In genomic region chr21:45224189-45224938, GRCh38 we compare ENCODE assay signal across 12 cellular contexts.
DNase-seq lines count a peak whose midpoint lies in the region; ATAC-seq, FAIRE-seq and TF ChIP-seq lines count a peak whose summit lies in the region.
"Had no signal": no experiment of that assay in that cellular context is flagged by ENCODE, and none has a peak within 500 bp of the region (broad histone marks: within the 10 kb centered on the region; RNA-seq: fewer than 3 reads in every experiment).

No MANE protein-coding gene starts in this region.

- DNase-seq in ELR (ENCODE audit: low read depth): peak; percentile 50
- DNase-seq in T-cell: peak in 32 of 34 experiments; percentile 20 to 74 (median 56)
- peak; percentile 26 for DNase-seq in activated T-helper 9 cell treated with anti-CD3 and anti-CD28 coated beads, Interleukin-2, amount 50 U/mL, for 16 hours (ENCODE audit: low read depth)
- peak in 4 of 9 donors; percentile 10 to 37 (median 16) for DNase-seq in naive thymus-derived CD4-positive, alpha-beta T cell
- DNase-seq in dermis blood vessel endothelial cell: no peak
- DNase-seq in UCSD-AML1 (lab: John Stamatoyannopoulos, UW; ENCODE audit: unreplicated experiment): no peak
- DNase-seq in GM12891 (ENCODE audit: insufficient read length, low spot score): no peak
- DNase-seq: NCI-H2029 treated with DMSO at 0.1 percent for 48 hours had no signal

- peaks cover 0 to 41% (median 8%) of the 10 kb centered on the region in 3 experiments for H3K36me3 ChIP-seq in naive thymus-derived CD4-positive, alpha-beta T cell (ENCODE audit: control insufficient read depth in 2 of 3, insufficient read depth in 3 of 3, low read length in 3 of 3)

- intact Hi-C loops in naive thymus-derived CD4-positive, alpha-beta T cell (cut with micrococcal nuclease): no loop called here

- no peaks in the 10 kb centered on the region for H3K9me3 ChIP-seq in naive thymus-derived CD4-positive, alpha-beta T cell (ENCODE audit: control insufficient read depth in 2 of 3, low read length in 3 of 3)
- H3K9me3 ChIP-seq: tibial nerve had no signal

- H3K27ac Mint-ChIP-seq in T-cell: peak overlapping the region; percentile 85 to 91
- H3K27ac Mint-ChIP-seq in naive thymus-derived CD4-positive, alpha-beta T cell: peak overlapping the region in 6 of 9 donors; percentile 45 to 85 (median 65)

- FAIRE-seq in GM12891 (lab: Jason Lieb, UNC): no peak

- H3K27ac ChIP-seq in naive thymus-derived CD4-positive, alpha-beta T cell (ENCODE audit: low read depth, low read length): no peak overlapping the region
- H3K27ac ChIP-seq: epithelial cell of prostate, SK-N-MC, tibial nerve had no signal

- no peak overlapping the region for H3K4me3 ChIP-seq in naive thymus-derived CD4-positive, alpha-beta T cell (ENCODE audit: low read length)
- H3K4me3 ChIP-seq: SK-N-MC, tibial nerve had no signal

- H3K27me3 Mint-ChIP-seq in T-cell: no peaks in the 10 kb centered on the region
- no peaks in the 10 kb centered on the region for H3K27me3 Mint-ChIP-seq in naive thymus-derived CD4-positive, alpha-beta T cell

- TF ChIP-seq POLR2A in GM12891 (IDR thresholded peaks at IDR 0.05; ENCODE audit: low read depth, low read length): no peak

- H3K4me1 Mint-ChIP-seq in T-cell: peaks cover 26 to 52% (median 46%) of the 10 kb centered on the region in 3 donors
- H3K4me1 Mint-ChIP-seq in naive thymus-derived CD4-positive, alpha-beta T cell: peaks cover 7 to 49% (median 26%) of the 10 kb centered on the region in 7 donors

- POLR2A ChIA-PET in T-cell (lab: Charles Lee): interaction anchor here in 1 of 2 donors (0.6 kb wide), 1 partner anchor 87 kb away, joined by 3 read pairs; no protein-coding TSS in a partner anchor
- POLR2A ChIA-PET in naive thymus-derived CD4-positive, alpha-beta T cell (lab: Charles Lee): interaction anchor here (1.3 kb wide), 1 partner anchor 10 kb away, joined by 4 read pairs; no protein-coding TSS in a partner anchor

- peaks cover 15% of the 10 kb centered on the region for H3K36me3 Mint-ChIP-seq in T-cell
- peaks cover 0 to 35% (median 4%) of the 10 kb centered on the region in 5 donors for H3K36me3 Mint-ChIP-seq in naive thymus-derived CD4-positive, alpha-beta T cell

- no peaks in the 10 kb centered on the region for H3K27me3 ChIP-seq in naive thymus-derived CD4-positive, alpha-beta T cell (ENCODE audit: control insufficient read depth in 2 of 2, insufficient read depth in 2 of 2, low read length in 2 of 2)
- H3K27me3 ChIP-seq: tibial nerve had no signal

- peaks cover 0 to 44% of the 10 kb centered on the region in 2 donors for H3K4me1 ChIP-seq in naive thymus-derived CD4-positive, alpha-beta T cell (ENCODE audit: control insufficient read depth in 2 of 2, insufficient read depth in 2 of 2, low read length in 2 of 2)

- peak; percentile 45 to 81 (median 70) for ATAC-seq in T-cell (replicated peaks in 1 of 4)
- ATAC-seq in naive thymus-derived CD4-positive, alpha-beta T cell: peak; percentile 81
- ATAC-seq in GM18511 (IDR thresholded peaks at IDR 0.05; ENCODE audit: unreplicated experiment): no peak

- CTCF ChIA-PET in T-cell (lab: Charles Lee): interaction anchor here (0.6 to 0.7 kb wide), 2 partner anchors 65 to 146 kb away, joined by 3 to 11 read pairs; no protein-coding TSS in a partner anchor
- CTCF ChIA-PET in naive thymus-derived CD4-positive, alpha-beta T cell (lab: Charles Lee): interaction anchor here (0.6 kb wide), 1 partner anchor 9 kb away, joined by 3 read pairs; no protein-coding TSS in a partner anchor

- H3K9me3 Mint-ChIP-seq in T-cell: no peaks in the 10 kb centered on the region
- no peaks in the 10 kb centered on the region for H3K9me3 Mint-ChIP-seq in naive thymus-derived CD4-positive, alpha-beta T cell

- peak overlapping the region; percentile 28 to 67 (median 63) for H3K4me3 Mint-ChIP-seq in T-cell
- H3K4me3 Mint-ChIP-seq in naive thymus-derived CD4-positive, alpha-beta T cell: peak overlapping the region in 3 of 10 donors; percentile 11 to 61 (median 48)

TF ChIP-seq in GM12891, 5 proteins besides CTCF, POLR2A, EP300 and RAD21:
- TF ChIP-seq POLR2AphosphoS5 (IDR thresholded peaks at IDR 0.05; ENCODE audit: low read depth, low read length): no peak
- TF ChIP-seq SPI1 (IDR thresholded peaks at IDR 0.05; ENCODE audit: low read depth, low read length): no peak
- TF ChIP-seq PAX5 (IDR thresholded peaks at IDR 0.05; ENCODE audit: insufficient read depth, low read length, severe bottlenecking): no peak
- TF ChIP-seq POU2F2 (IDR thresholded peaks at IDR 0.05; ENCODE audit: low read depth, low read length): no peak
- TF ChIP-seq TAF1 (IDR thresholded peaks at IDR 0.05; ENCODE audit: low read depth, low read length): no peak
TF ChIP-seq in GM12891: peak in this region for 0.

Comparison
In these comparisons a context has a peak if more than half of its experiments do, and no peak if none do; other contexts are left out.
1. DNase-seq: peak in ELR (single experiment), T-cell (32 of 34) and activated T-helper 9 cell treated with anti-CD3 and anti-CD28 coated beads, Interleukin-2, amount 50 U/mL, for 16 hours (single experiment); none in dermis blood vessel endothelial cell (single experiment), UCSD-AML1 (single experiment) and GM12891 (single experiment).